Comparison of ENCODE assay signal across 16 cellular contexts in the genomic region with DNA sequence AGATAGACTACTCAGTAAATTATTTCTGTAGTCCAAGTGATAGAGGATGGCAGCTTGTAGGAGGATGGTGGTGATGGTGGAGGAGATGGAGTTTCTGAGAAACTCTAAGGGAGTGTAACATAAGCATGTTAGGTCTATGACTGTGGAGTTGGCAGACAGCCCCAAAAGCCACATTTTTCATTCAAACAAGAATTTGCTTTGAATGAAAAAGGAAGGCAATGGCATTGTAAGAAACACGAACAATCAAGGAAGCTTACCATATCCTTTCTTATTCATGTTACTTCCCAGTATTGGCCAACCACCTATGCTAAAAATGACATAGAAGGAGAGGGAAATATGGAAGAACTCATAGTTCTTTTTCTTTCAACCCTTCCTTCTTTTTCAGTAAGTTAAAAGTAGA.
"Had no signal": no experiment of that assay in that cellular context is flagged by ENCODE, and none has a peak within 500 bp of the region (broad histone marks: within the 10 kb centered on the region; RNA-seq: fewer than 3 reads in every experiment).

No MANE protein-coding gene starts in this region.

- ATAC-seq: activated T-cell treated with anti-CD3 and anti-CD28 coated beads, Interleukin-2, amount 50 U/mL, for 72 hours; heart left ventricle; left ventricle myocardium superior; pancreas had no signal

- H3K27ac ChIP-seq: heart left ventricle, pancreas, stomach had no signal

- H3K36me3 ChIP-seq: heart left ventricle, pancreas, stomach had no signal

- H3K4me1 ChIP-seq: pancreas, stomach had no signal

- DNase-seq: activated CD4-positive, alpha-beta memory T cell treated with anti-CD3 and anti-CD28 coated beads, Interleukin-2, amount 10 ng/mL, durations not matched to agents 7 days and 5 days; activated CD4-positive, alpha-beta T cell treated with anti-CD3 and anti-CD28 coated beads for 1 hour; activated CD8-positive, alpha-beta memory T cell treated with anti-CD3 and anti-CD28 coated beads, Interleukin-2, amount 50 U/mL, for 4 hours; activated gamma-delta T cell treated with Interleukin-2 at 50 U/mL for 16 hours; activated T-cell treated with anti-CD3 and anti-CD28 coated beads, Interleukin-2, amount 50 U/mL, for 72 hours; cerebellar nuclear complex; endodermal cell; foreskin melanocyte; heart left ventricle; left ventricle myocardium superior; pancreas; stimulated activated CD4-positive, alpha-beta T cell treated with anti-CD3 and anti-CD28 coated beads, Interleukin-15, amount 100 ng/mL, for 24 hours; stomach; SW 1271; T-helper 9 cell had no signal

- H3K4me1 Mint-ChIP-seq: activated CD4-positive, alpha-beta memory T cell treated with anti-CD3 and anti-CD28 coated beads, Interleukin-2, amount 10 ng/mL, durations not matched to agents 7 days and 5 days had no signal

- H3K9me3 Mint-ChIP-seq: activated CD4-positive, alpha-beta memory T cell treated with anti-CD3 and anti-CD28 coated beads, Interleukin-2, amount 10 ng/mL, durations not matched to agents 7 days and 5 days; activated T-cell treated with anti-CD3 and anti-CD28 coated beads, Interleukin-2, amount 50 U/mL, for 72 hours; brain had no signal

- H3K9me3 ChIP-seq: heart left ventricle, pancreas, stomach had no signal

- H3K4me3 Mint-ChIP-seq: activated CD4-positive, alpha-beta memory T cell treated with anti-CD3 and anti-CD28 coated beads, Interleukin-2, amount 10 ng/mL, durations not matched to agents 7 days and 5 days; activated T-cell treated with anti-CD3 and anti-CD28 coated beads, Interleukin-2, amount 50 U/mL, for 72 hours; brain; endodermal cell had no signal

- H3K36me3 Mint-ChIP-seq: brain had no signal

- H3K4me3 ChIP-seq: heart left ventricle, pancreas, stomach had no signal

- H3K27me3 ChIP-seq: heart left ventricle, pancreas, stomach had no signal

- H3K27me3 Mint-ChIP-seq: brain had no signal

- H3K27ac Mint-ChIP-seq: activated CD4-positive, alpha-beta memory T cell treated with anti-CD3 and anti-CD28 coated beads, Interleukin-2, amount 10 ng/mL, durations not matched to agents 7 days and 5 days; activated T-cell treated with anti-CD3 and anti-CD28 coated beads, Interleukin-2, amount 50 U/mL, for 72 hours; brain; endodermal cell had no signal
